In the genomic region with DNA sequence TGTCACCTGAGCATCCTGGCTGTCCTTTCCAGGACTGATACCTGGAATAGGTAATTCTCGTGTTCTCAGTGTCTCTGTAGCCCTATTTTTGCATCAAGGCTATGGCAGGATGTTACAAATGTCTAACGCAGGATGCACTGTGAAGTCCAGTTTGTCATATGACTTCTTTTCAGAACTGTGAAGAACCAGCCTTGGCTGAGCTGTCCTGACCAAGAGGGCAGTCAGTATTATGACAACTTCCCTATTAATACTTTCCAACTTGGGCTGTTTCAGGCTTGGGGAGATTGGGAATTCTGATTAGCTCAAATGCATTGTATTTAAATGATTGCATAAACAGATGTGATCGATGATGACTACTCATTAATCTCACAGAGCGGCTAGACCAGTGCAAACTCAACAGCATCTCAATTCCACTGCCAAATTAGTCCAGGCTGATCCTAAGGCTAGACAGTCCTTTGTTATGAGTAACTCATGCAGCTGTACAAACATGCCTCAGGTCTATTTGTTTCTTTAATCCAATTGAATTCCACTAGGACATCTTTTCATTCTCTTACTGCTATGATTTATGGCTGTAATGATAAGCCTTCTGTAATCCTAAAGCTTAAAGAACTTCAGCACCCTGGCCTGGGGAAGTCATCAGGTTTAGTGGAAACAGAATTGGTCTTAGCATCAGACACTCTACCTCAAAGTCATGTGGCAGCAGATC, we compare ENCODE assay signal across 15 cellular contexts.
DNase-seq lines count a peak whose midpoint lies in the region; ATAC-seq and TF ChIP-seq lines count a peak whose summit lies in the region.
"Had no signal": no experiment of that assay in that cellular context is flagged by ENCODE, and none has a peak within 500 bp of the region (broad histone marks: within the 10 kb centered on the region; RNA-seq: fewer than 3 reads in every experiment).

No MANE protein-coding gene starts in this region.

- H3K4me1 Mint-ChIP-seq in CD14-positive monocyte (no peaks in the 10 kb centered on the region), natural killer cell (no peaks in the 10 kb centered on the region)
- H3K4me1 Mint-ChIP-seq: CD4-positive, alpha-beta memory T cell; naive thymus-derived CD4-positive, alpha-beta T cell had no signal

- H4K20me1 ChIP-seq in KMS-11 (ENCODE audit: insufficient read depth), result no peaks in the 10 kb centered on the region

- H3K36me3 ChIP-seq in BJ (ENCODE audit: control insufficient read depth, insufficient read depth, low read length) (no peaks in the 10 kb centered on the region), KMS-11 (ENCODE audit: insufficient read depth) (no peaks in the 10 kb centered on the region), SJCRH30 (no peaks in the 10 kb centered on the region)
- H3K36me3 ChIP-seq: upper lobe of left lung had no signal

- H3K9me3 ChIP-seq in SJCRH30 (replicated peaks), result no peaks in the 10 kb centered on the region
- H3K9me3 ChIP-seq: upper lobe of left lung had no signal

- H3K27me3 ChIP-seq in BJ (ENCODE audit: control insufficient read depth, insufficient read depth, low read length), result no peaks in the 10 kb centered on the region; the same call in 1 of the 2 replicates
- H3K27me3 ChIP-seq in KMS-11 (ENCODE audit: insufficient read depth, low read depth), result no peaks in the 10 kb centered on the region
- H3K27me3 ChIP-seq in SJCRH30, result no peaks in the 10 kb centered on the region
- no peaks in the 10 kb centered on the region for H3K27me3 ChIP-seq in foreskin keratinocyte
- H3K27me3 ChIP-seq: upper lobe of left lung had no signal

- H2AFZ ChIP-seq in KMS-11 (ENCODE audit: low read depth), result no peak overlapping the region

- H3K27ac ChIP-seq in KMS-11 (peak overlapping the region; percentile 60; the same call in 1 of the 2 replicates), SJCRH30 (no peak overlapping the region), foreskin keratinocyte (no peak overlapping the region)
- H3K27ac ChIP-seq: upper lobe of left lung had no signal

- POLR2A ChIA-PET in BJ (lab: Charles Lee), result no interaction called here

- no peaks in the 10 kb centered on the region for H3K79me2 ChIP-seq in KMS-11 (ENCODE audit: insufficient read depth, low read depth)

- H3K36me3 Mint-ChIP-seq in CD14-positive monocyte (no peaks in the 10 kb centered on the region), natural killer cell (no peaks in the 10 kb centered on the region)
- H3K36me3 Mint-ChIP-seq: CD4-positive, alpha-beta memory T cell; naive thymus-derived CD4-positive, alpha-beta T cell had no signal

- H3K9me3 Mint-ChIP-seq in CD14-positive monocyte, result peaks cover 0 to 2% (median 0%) of the 10 kb centered on the region in 7 donors
- H3K9me3 Mint-ChIP-seq in natural killer cell, result peaks cover 0 to 5% of the 10 kb centered on the region in 2 donors

- no peak overlapping the region for H3K9ac ChIP-seq in KMS-11

- H3K4me2 ChIP-seq in KMS-11, result peak overlapping the region; percentile 65; the same call in 1 of the 2 replicates

- H3K4me3 ChIP-seq in BJ (ENCODE audit: low read depth, low read length) (no peak overlapping the region), KMS-11 (IDR thresholded peaks at IDR 0.05; ENCODE audit: insufficient read depth, low read depth, low read length) (no peak overlapping the region), SJCRH30 (no peak overlapping the region)
- H3K4me3 ChIP-seq: upper lobe of left lung had no signal

- H3K4me3 Mint-ChIP-seq in CD14-positive monocyte (no peak overlapping the region), natural killer cell (no peak overlapping the region)
- H3K4me3 Mint-ChIP-seq: CD4-positive, alpha-beta memory T cell; naive thymus-derived CD4-positive, alpha-beta T cell had no signal

- H3K4me1 ChIP-seq in KMS-11 (ENCODE audit: low read depth, poor library complexity, severe bottlenecking), result peaks cover 39% of the 10 kb centered on the region
- peaks cover 26% of the 10 kb centered on the region for H3K4me1 ChIP-seq in SJCRH30
- peaks cover 12% of the 10 kb centered on the region for H3K4me1 ChIP-seq in foreskin keratinocyte
- H3K4me1 ChIP-seq: upper lobe of left lung had no signal

- CTCF ChIA-PET in BJ (lab: Yijun Ruan, JAX), result interaction anchor here (0.8 to 1.3 kb wide), 2 partner anchors 13 to 20 kb away, joined by 3 read pairs; no protein-coding TSS in a partner anchor

- peak; percentile 98 for ATAC-seq in foreskin keratinocyte
- ATAC-seq in GM21360 (IDR thresholded peaks at IDR 0.05; ENCODE audit: unreplicated experiment), result no peak
- no peak for ATAC-seq in natural killer cell
- ATAC-seq in HG03095 (IDR thresholded peaks at IDR 0.05; ENCODE audit: unreplicated experiment), result no peak
- ATAC-seq: HCT116; naive thymus-derived CD4-positive, alpha-beta T cell had no signal

- intact Hi-C loops in CD14-positive monocyte (cut with micrococcal nuclease) (no loop called here), natural killer cell (cut with micrococcal nuclease) (no loop called here)

- no peak overlapping the region for H3K27ac Mint-ChIP-seq in CD14-positive monocyte
- no peak overlapping the region for H3K27ac Mint-ChIP-seq in natural killer cell
- H3K27ac Mint-ChIP-seq: CD4-positive, alpha-beta memory T cell; naive thymus-derived CD4-positive, alpha-beta T cell had no signal

- DNase-seq in BJ (ENCODE audit: low read depth) (peak; percentile 10), SJCRH30 (peak; percentile 66 to 94), foreskin keratinocyte (peak; percentile 94 to 96), CD14-positive monocyte (ENCODE audit: low spot score) (no peak), natural killer cell (no peak)
- DNase-seq: CD4-positive, alpha-beta memory T cell; Kasumi-1; naive thymus-derived CD4-positive, alpha-beta T cell; small intestine; T-helper 9 cell; upper lobe of left lung had no signal

- peaks cover 0 to 4% (median 0%) of the 10 kb centered on the region in 3 donors for H3K27me3 Mint-ChIP-seq in CD14-positive monocyte (ENCODE audit: low read depth in 3 of 3)
- H3K27me3 Mint-ChIP-seq in natural killer cell (ENCODE audit: low read depth in 2 of 2), result no peaks in the 10 kb centered on the region
- H3K27me3 Mint-ChIP-seq: CD4-positive, alpha-beta memory T cell had no signal

- TF ChIP-seq CTCF in BJ (IDR thresholded peaks at IDR 0.05; ENCODE audit: insufficient read depth, low read depth, low read length) (no peak), KMS-11 (conservative IDR thresholded peaks at IDR 0.05; ENCODE audit: low read depth, low read length) (no peak), foreskin keratinocyte (conservative IDR thresholded peaks at IDR 0.05) (no peak), CD14-positive monocyte (IDR thresholded peaks at IDR 0.05) (no peak), natural killer cell (IDR thresholded peaks at IDR 0.05) (no peak)

Comparison
In these comparisons a context has a peak if more than half of its experiments do, and no peak if none do; other contexts are left out.
1. DNase-seq: peak in BJ (single experiment), SJCRH30 (2 of 2) and foreskin keratinocyte (2 of 2); none in CD14-positive monocyte (single experiment) and natural killer cell (single experiment).